ENCODE assay signal across 20 cellular contexts in genomic region chr12:85190728-85191127, GRCh38.
"Had no signal": no experiment of that assay in that cellular context is flagged by ENCODE, and none has a peak within 500 bp of the region (broad histone marks: within the 10 kb centered on the region; RNA-seq: fewer than 3 reads in every experiment).

No MANE protein-coding gene starts in this region.

- DNase-seq: Karpas-422; KG1; MG63; NCI-H1092; NCI-H1105 treated with DMSO at 0.1 percent for 48 hours; NCI-H1417 treated with DMSO at 0.1 percent for 48 hours; NCI-H146; NCI-H1694 treated with DMSO at 0.1 percent for 48 hours; NCI-H1930; NCI-H2081; NCI-H2107; NCI-H2227 treated with DMSO at 0.1 percent for 48 hours; NCI-H524; NCI-H526 treated with DMSO at 0.1 percent for 48 hours; NCI-H748 treated with DMSO at 0.1 percent for 48 hours; NK-92 treated with Interleukin-12 subunit alpha and Interleukin-12 subunit beta, amount 100 ng/mL, for 24 hours; PC-9; Peyer's patch; SIG-M5 had no signal

- ATAC-seq: Right ventricle myocardium inferior had no signal
